In genomic region chr3:46928297-46928696, GRCh38 we compare ENCODE assay signal across 10 cellular contexts. TPM values are rescaled to one million over a fixed set of nuclear protein-coding genes. Genes with fewer than 3 reads are reported as not detected.
DNase-seq lines count a peak whose midpoint lies in the region; ATAC-seq and TF ChIP-seq lines count a peak whose summit lies in the region.
"Had no signal": no experiment of that assay in that cellular context is flagged by ENCODE, and none has a peak within 500 bp of the region (broad histone marks: within the 10 kb centered on the region; RNA-seq: fewer than 3 reads in every experiment).

No MANE protein-coding gene starts in this region.

- peak; percentile 12 for ATAC-seq in activated B cell treated with CpG ODN at 0.5 μM for 24 hours (ENCODE audit: low read depth)
- ATAC-seq in naive thymus-derived CD4-positive, alpha-beta T cell = no peak
- no peak for ATAC-seq in GM19395 (IDR thresholded peaks at IDR 0.05; ENCODE audit: unreplicated experiment)
- ATAC-seq in HG02678 (IDR thresholded peaks at IDR 0.05; ENCODE audit: unreplicated experiment) = no peak

- intact Hi-C loops in activated B cell treated with CpG ODN at 0.5 μM for 24 hours (cut with micrococcal nuclease) = loop anchor here (2.0 to 5.0 kb wide), 3 partner anchors 234 to 397 kb away; partner anchors contain the start of genes KIF9, KLHL18 and SETD2
- intact Hi-C loops in naive thymus-derived CD4-positive, alpha-beta T cell (cut with micrococcal nuclease) = loop anchor here in 1 of 2 donors (5.0 kb wide), 1 partner anchor 49 kb away; the partner anchor contains the start of genes CCDC12 and NBEAL2

- POLR2A ChIA-PET in CD8-positive, alpha-beta memory T cell (lab: Charles Lee) = interaction anchor here (0.7 kb wide), 2 partner anchors 54 to 103 kb away, joined by 3 read pairs; no protein-coding TSS in a partner anchor
- POLR2A ChIA-PET in activated B cell treated with CpG ODN at 0.5 μM for 24 hours (lab: Charles Lee) = interaction anchor here (0.7 to 15.6 kb wide), 6 partner anchors 11 to 65 kb away, joined by 3 to 189 read pairs (median 6); partner anchors contain the start of genes CCDC12 and NBEAL2
- POLR2A ChIA-PET in naive thymus-derived CD4-positive, alpha-beta T cell (lab: Charles Lee) = interaction anchor here (0.6 kb wide), 1 partner anchor 14 kb away, joined by 4 read pairs; no protein-coding TSS in a partner anchor

- peak overlapping the region in 5 of 7 donors; percentile 12 to 86 (median 20) for H3K4me3 Mint-ChIP-seq in CD8-positive, alpha-beta memory T cell
- peak overlapping the region; percentile 60 for H3K4me3 Mint-ChIP-seq in activated B cell treated with CpG ODN at 0.5 μM for 24 hours
- H3K4me3 Mint-ChIP-seq in naive thymus-derived CD4-positive, alpha-beta T cell = peak overlapping the region in 7 of 10 donors; percentile 8 to 55 (median 14)
- H3K4me3 Mint-ChIP-seq: activated naive CD8-positive, alpha-beta T cell had no signal

- H3K27me3 Mint-ChIP-seq in CD8-positive, alpha-beta memory T cell = no peaks in the 10 kb centered on the region
- no peaks in the 10 kb centered on the region for H3K27me3 Mint-ChIP-seq in activated B cell treated with CpG ODN at 0.5 μM for 24 hours
- H3K27me3 Mint-ChIP-seq in naive thymus-derived CD4-positive, alpha-beta T cell = no peaks in the 10 kb centered on the region
- H3K27me3 Mint-ChIP-seq: activated naive CD8-positive, alpha-beta T cell had no signal

- H3K9me3 Mint-ChIP-seq in CD8-positive, alpha-beta memory T cell = peaks cover 4 to 11% (median 6%) of the 10 kb centered on the region in 5 donors
- H3K9me3 Mint-ChIP-seq in activated B cell treated with CpG ODN at 0.5 μM for 24 hours = peaks cover 4% of the 10 kb centered on the region
- peaks cover 0 to 12% (median 0%) of the 10 kb centered on the region in 11 donors for H3K9me3 Mint-ChIP-seq in naive thymus-derived CD4-positive, alpha-beta T cell

- peak in 2 of 5 donors; percentile 26 to 48 for DNase-seq in CD8-positive, alpha-beta memory T cell
- DNase-seq in activated B cell treated with CpG ODN at 0.5 μM for 24 hours = no peak
- peak in 2 of 9 donors; percentile 14 to 15 for DNase-seq in naive thymus-derived CD4-positive, alpha-beta T cell
- no peak for DNase-seq in cortex of kidney (lab: John Stamatoyannopoulos, UW)
- DNase-seq in NCI-H446 (lab: John Stamatoyannopoulos, UW) = no peak
- DNase-seq: NCI-H524 treated with DMSO at 0.1 percent for 48 hours had no signal

- no peak overlapping the region for H3K4me3 ChIP-seq in CD8-positive, alpha-beta memory T cell (ENCODE audit: low read length)
- H3K4me3 ChIP-seq in naive thymus-derived CD4-positive, alpha-beta T cell (ENCODE audit: low read length) = no peak overlapping the region

- peaks cover 8 to 52% (median 10%) of the 10 kb centered on the region in 3 donors for H3K36me3 Mint-ChIP-seq in CD8-positive, alpha-beta memory T cell
- peaks cover 36% of the 10 kb centered on the region for H3K36me3 Mint-ChIP-seq in activated B cell treated with CpG ODN at 0.5 μM for 24 hours (ENCODE audit: low read depth)
- H3K36me3 Mint-ChIP-seq in naive thymus-derived CD4-positive, alpha-beta T cell = peaks cover 2 to 28% (median 19%) of the 10 kb centered on the region in 5 donors

- peaks cover 71 to 89% (median 71%) of the 10 kb centered on the region in 3 donors for H3K4me1 Mint-ChIP-seq in CD8-positive, alpha-beta memory T cell
- H3K4me1 Mint-ChIP-seq in activated B cell treated with CpG ODN at 0.5 μM for 24 hours = peaks cover 96% of the 10 kb centered on the region
- peaks cover 40 to 76% (median 57%) of the 10 kb centered on the region in 7 donors for H3K4me1 Mint-ChIP-seq in naive thymus-derived CD4-positive, alpha-beta T cell

- H3K27me3 ChIP-seq in CD8-positive, alpha-beta memory T cell (ENCODE audit: insufficient read depth, low read length, poor library complexity, severe bottlenecking) = no peaks in the 10 kb centered on the region
- H3K27me3 ChIP-seq in naive thymus-derived CD4-positive, alpha-beta T cell (ENCODE audit: control insufficient read depth in 2 of 2, insufficient read depth in 2 of 2, low read length in 2 of 2) = no peaks in the 10 kb centered on the region

- peaks cover 71% of the 10 kb centered on the region for H3K4me1 ChIP-seq in CD8-positive, alpha-beta memory T cell (ENCODE audit: insufficient read depth, low read length)
- peaks cover 34 to 64% of the 10 kb centered on the region in 2 donors for H3K4me1 ChIP-seq in naive thymus-derived CD4-positive, alpha-beta T cell (ENCODE audit: control insufficient read depth in 2 of 2, insufficient read depth in 2 of 2, low read length in 2 of 2)

- CTCF ChIA-PET in CD8-positive, alpha-beta memory T cell (lab: Charles Lee) = interaction anchor here (0.9 to 2.1 kb wide), 3 partner anchors 19 to 69 kb away, joined by 3 to 7 read pairs (median 4); no protein-coding TSS in a partner anchor
- CTCF ChIA-PET in activated B cell treated with CpG ODN at 0.5 μM for 24 hours (lab: Charles Lee) = interaction anchor here (1.5 to 3.1 kb wide), 2 partner anchors 70 kb away, joined by 11 to 13 read pairs; no protein-coding TSS in a partner anchor
- CTCF ChIA-PET in naive thymus-derived CD4-positive, alpha-beta T cell (lab: Charles Lee) = interaction anchor here (0.7 to 1.3 kb wide), 3 partner anchors 28 to 1268 kb away, joined by 3 to 5 read pairs (median 5); no protein-coding TSS in a partner anchor

- no peaks in the 10 kb centered on the region for H3K9me3 ChIP-seq in CD8-positive, alpha-beta memory T cell (ENCODE audit: low read length)
- peaks cover 24% of the 10 kb centered on the region for H3K9me3 ChIP-seq in KOPT-K1 (ENCODE audit: insufficient read depth, low read length, poor library complexity, severe bottlenecking)
- no peaks in the 10 kb centered on the region for H3K9me3 ChIP-seq in naive thymus-derived CD4-positive, alpha-beta T cell (ENCODE audit: control insufficient read depth in 2 of 3, low read length in 3 of 3)

- peaks cover 28% of the 10 kb centered on the region for H3K36me3 ChIP-seq in CD8-positive, alpha-beta memory T cell (ENCODE audit: insufficient read depth, low read length)
- H3K36me3 ChIP-seq in KOPT-K1 (ENCODE audit: insufficient read depth, low read length) = peaks cover 73% of the 10 kb centered on the region
- H3K36me3 ChIP-seq in naive thymus-derived CD4-positive, alpha-beta T cell (ENCODE audit: control insufficient read depth in 2 of 3, insufficient read depth in 3 of 3, low read length in 3 of 3) = peaks cover 11 to 36% (median 17%) of the 10 kb centered on the region in 3 experiments

- TF ChIP-seq CTCF in activated B cell treated with CpG ODN at 0.5 μM for 24 hours (IDR thresholded peaks at IDR 0.05) = no peak

- peak overlapping the region; percentile 26 to 84 (median 56) for H3K27ac Mint-ChIP-seq in CD8-positive, alpha-beta memory T cell
- peak overlapping the region; percentile 93 for H3K27ac Mint-ChIP-seq in activated B cell treated with CpG ODN at 0.5 μM for 24 hours
- peak overlapping the region in 7 of 9 donors; percentile 10 to 43 (median 35) for H3K27ac Mint-ChIP-seq in naive thymus-derived CD4-positive, alpha-beta T cell

- H3K27ac ChIP-seq in CD8-positive, alpha-beta memory T cell (ENCODE audit: low read depth, low read length) = no peak overlapping the region
- peak overlapping the region; percentile 20 for H3K27ac ChIP-seq in KOPT-K1 (ENCODE audit: low read depth, low read length, poor library complexity, severe bottlenecking)
- no peak overlapping the region for H3K27ac ChIP-seq in naive thymus-derived CD4-positive, alpha-beta T cell (ENCODE audit: low read depth, low read length)

RNA-seq across cellular contexts. Expression of gene CCDC12, which starts 48.2 kb away (rescaled TPM):
- 10 to 100 TPM; 56.4 to 59.8 TPM for total RNA-seq in CD8-positive, alpha-beta memory T cell
- 114 TPM for polyA plus RNA-seq in CD8-positive, alpha-beta memory T cell
- total RNA-seq in activated B cell treated with CpG ODN at 0.5 μM for 24 hours = 93.8 and 98.4 TPM in 2 replicates
- total RNA-seq in naive thymus-derived CD4-positive, alpha-beta T cell = 10 to 100 TPM; 51.6 to 61.5 (median 56.9) TPM
- 100 to 1,000 TPM in 1 of 2 donors, 10 to 100 TPM in 1; 88.2 to 115 TPM for polyA plus RNA-seq in naive thymus-derived CD4-positive, alpha-beta T cell

RNA-seq across cellular contexts. Expression of gene PTH1R, which starts 50.8 kb away (rescaled TPM):
- total RNA-seq in CD8-positive, alpha-beta memory T cell = not detected
- polyA plus RNA-seq in CD8-positive, alpha-beta memory T cell = not detected
- total RNA-seq in activated B cell treated with CpG ODN at 0.5 μM for 24 hours = not detected in 2 replicates
- not detected for total RNA-seq in naive thymus-derived CD4-positive, alpha-beta T cell
- not detected for polyA plus RNA-seq in naive thymus-derived CD4-positive, alpha-beta T cell

RNA-seq across cellular contexts. Expression of gene NBEAL2, which starts 51.2 kb away (rescaled TPM):
- 10 to 100 TPM; 76.2 to 83.5 TPM for total RNA-seq in CD8-positive, alpha-beta memory T cell
- polyA plus RNA-seq in CD8-positive, alpha-beta memory T cell = 12.8 TPM
- total RNA-seq in activated B cell treated with CpG ODN at 0.5 μM for 24 hours = 79.8 and 98.6 TPM in 2 replicates
- 100 to 1,000 TPM in 2 of 5 experiments, 10 to 100 TPM in 3; 48.8 to 289 (median 94.0) TPM for total RNA-seq in naive thymus-derived CD4-positive, alpha-beta T cell
- 1 to 10 TPM; 1.7 to 4.9 TPM for polyA plus RNA-seq in naive thymus-derived CD4-positive, alpha-beta T cell

Comparison
In these comparisons a context has a peak if more than half of its experiments do, and no peak if none do; other contexts are left out.
1. H3K27ac Mint-ChIP-seq: peak in every context shown above with its lines; median percentile 93 in activated B cell treated with CpG ODN at 0.5 μM for 24 hours; 56 in CD8-positive, alpha-beta memory T cell; 35 in naive thymus-derived CD4-positive, alpha-beta T cell.